ENCODE assay signal across 1 cellular context in genomic region chr1:184218436-184218835, GRCh38.
TF ChIP-seq lines count a peak whose summit lies in the region.

No MANE protein-coding gene starts in this region.

TF ChIP-seq in H1, 55 proteins besides CTCF, POLR2A, EP300 and RAD21 (continued from another document):
- TF ChIP-seq TCF12 (IDR thresholded peaks at IDR 0.05; ENCODE audit: low read depth, low read length) (no peak), MAX (IDR thresholded peaks at IDR 0.05) (no peak), SP1 (IDR thresholded peaks at IDR 0.05; ENCODE audit: low read depth, low read length) (no peak)
